In genomic region chr9:124242331-124243194, GRCh38 we compare ENCODE assay signal across 8 cellular contexts. TPM values are rescaled to one million over a fixed set of nuclear protein-coding genes. Genes with fewer than 3 reads are reported as not detected.
A peak's percentile ranks its signal among the peaks of the same experiment; 100 is the strongest.
DNase-seq lines count a peak whose midpoint lies in the region; ATAC-seq and TF ChIP-seq lines count a peak whose summit lies in the region.

No MANE protein-coding gene starts in this region.

- H3F3A ChIP-seq in MM.1S (ENCODE audit: insufficient read depth, low read length): no peaks in the 10 kb centered on the region

- H3K36me3 ChIP-seq in lung (ENCODE audit: control insufficient read depth in 2 of 2, insufficient read depth in 2 of 2, low read length in 2 of 2): no peaks in the 10 kb centered on the region
- no peaks in the 10 kb centered on the region for H3K36me3 ChIP-seq in urinary bladder (ENCODE audit: insufficient read depth)
- H3K36me3 ChIP-seq in MM.1S (replicated peaks; ENCODE audit: insufficient read depth, low read length): no peaks in the 10 kb centered on the region

- H2AFZ ChIP-seq in MM.1S (ENCODE audit: low read length): no peak overlapping the region

- peak overlapping the region; percentile 79 for H3K27ac Mint-ChIP-seq in activated CD8-positive, alpha-beta T cell treated with anti-CD3 and anti-CD28 coated beads, Interleukin-2, amount 10 ng/mL, durations not matched to agents 7 days and 5 days
- H3K27ac Mint-ChIP-seq in activated CD8-positive, alpha-beta T cell treated with anti-CD3 and anti-CD28 coated beads for 36 hours: no peak overlapping the region
- H3K27ac Mint-ChIP-seq in brain: peak overlapping the region in 3 of 5 experiments; percentile 76 to 91 (median 86)

- H3K4me2 ChIP-seq in MM.1S (ENCODE audit: low read depth, low read length): no peak overlapping the region

- no peaks in the 10 kb centered on the region for H3K79me2 ChIP-seq in MM.1S (ENCODE audit: low read length)

- H3K27me3 Mint-ChIP-seq in activated CD8-positive, alpha-beta T cell treated with anti-CD3 and anti-CD28 coated beads, Interleukin-2, amount 10 ng/mL, durations not matched to agents 7 days and 5 days (ENCODE audit: low read depth): peaks cover 6% of the 10 kb centered on the region
- H3K27me3 Mint-ChIP-seq in activated CD8-positive, alpha-beta T cell treated with anti-CD3 and anti-CD28 coated beads for 36 hours: peaks cover 9% of the 10 kb centered on the region
- no peaks in the 10 kb centered on the region for H3K27me3 Mint-ChIP-seq in brain

- peak; percentile 37 for ATAC-seq in activated CD8-positive, alpha-beta T cell treated with anti-CD3 and anti-CD28 coated beads, Interleukin-2, amount 10 ng/mL, durations not matched to agents 7 days and 5 days
- ATAC-seq in activated CD8-positive, alpha-beta T cell treated with anti-CD3 and anti-CD28 coated beads for 36 hours: no peak
- ATAC-seq in lung (ENCODE audit: insufficient read depth, low FRiP score) (no peak), GM18909 (IDR thresholded peaks at IDR 0.05; ENCODE audit: poor library complexity, unreplicated experiment) (no peak)

- CTCF ChIA-PET in activated CD8-positive, alpha-beta T cell treated with anti-CD3 and anti-CD28 coated beads, Interleukin-2, amount 10 ng/mL, durations not matched to agents 7 days and 5 days (lab: Charles Lee): interaction anchor here (0.7 kb wide), 1 partner anchor 50 kb away, joined by 3 read pairs; no protein-coding TSS in a partner anchor
- CTCF ChIA-PET in activated CD8-positive, alpha-beta T cell treated with anti-CD3 and anti-CD28 coated beads for 36 hours (lab: Charles Lee): no interaction called here

- DNase-seq in activated CD8-positive, alpha-beta T cell treated with anti-CD3 and anti-CD28 coated beads, Interleukin-2, amount 10 ng/mL, durations not matched to agents 7 days and 5 days: no peak
- no peak for DNase-seq in activated CD8-positive, alpha-beta T cell treated with anti-CD3 and anti-CD28 coated beads for 36 hours
- DNase-seq in lung (ENCODE audit: low spot score) (no peak), NCI-H1694 (lab: John Stamatoyannopoulos, UW) (no peak), MM.1S (no peak)

- H3K4me3 Mint-ChIP-seq in activated CD8-positive, alpha-beta T cell treated with anti-CD3 and anti-CD28 coated beads, Interleukin-2, amount 10 ng/mL, durations not matched to agents 7 days and 5 days: no peak overlapping the region
- no peak overlapping the region for H3K4me3 Mint-ChIP-seq in activated CD8-positive, alpha-beta T cell treated with anti-CD3 and anti-CD28 coated beads for 36 hours
- peak overlapping the region in 3 of 5 experiments; percentile 50 to 64 (median 64) for H3K4me3 Mint-ChIP-seq in brain

- H3K27me3 ChIP-seq in lung (ENCODE audit: control insufficient read depth, insufficient read depth): no peaks in the 10 kb centered on the region
- no peaks in the 10 kb centered on the region for H3K27me3 ChIP-seq in MM.1S (replicated peaks; ENCODE audit: insufficient read depth, low read length)

- H3K27ac ChIP-seq in lung (ENCODE audit: low read depth in 1 of 2, low read length in 1 of 2) (peak overlapping the region; percentile 34 to 35), urinary bladder (ENCODE audit: low read depth) (no peak overlapping the region), MM.1S (ENCODE audit: low read length) (no peak overlapping the region)

- 22 to 27% methylated on average over 24 of the region's 24 CpGs for WGBS in lung, 2 donors
- WGBS in urinary bladder: 23% methylated on average over 24 of the region's 24 CpGs

- POLR2A ChIA-PET in activated CD8-positive, alpha-beta T cell treated with anti-CD3 and anti-CD28 coated beads, Interleukin-2, amount 10 ng/mL, durations not matched to agents 7 days and 5 days (lab: Charles Lee): interaction anchor here (0.8 kb wide), 1 partner anchor 619 kb away, joined by 3 read pairs; the partner anchor contains the start of gene RPL35
- POLR2A ChIA-PET in activated CD8-positive, alpha-beta T cell treated with anti-CD3 and anti-CD28 coated beads for 36 hours (lab: Charles Lee): no interaction called here

- no peak for TF ChIP-seq CTCF in activated CD8-positive, alpha-beta T cell treated with anti-CD3 and anti-CD28 coated beads for 36 hours (IDR thresholded peaks at IDR 0.05)
- TF ChIP-seq CTCF in brain (conservative IDR thresholded peaks at IDR 0.05): no peak
- no peak for TF ChIP-seq CTCF in lung (IDR thresholded peaks at IDR 0.05; ENCODE audit: control extremely low read depth, extremely low read depth)
- no peak for TF ChIP-seq CTCF in MM.1S (IDR thresholded peaks at IDR 0.05; ENCODE audit: low read length)

- no peaks in the 10 kb centered on the region for H4K20me1 ChIP-seq in MM.1S (ENCODE audit: insufficient read depth, low read length)

- no peak overlapping the region for H3K9ac ChIP-seq in MM.1S (ENCODE audit: low read length)

- no peaks in the 10 kb centered on the region for H3K9me3 ChIP-seq in lung (ENCODE audit: control insufficient read depth in 2 of 2, insufficient read depth in 1 of 2, low read length in 1 of 2)
- no peaks in the 10 kb centered on the region for H3K9me3 ChIP-seq in MM.1S (replicated peaks; ENCODE audit: insufficient read depth, low read length)

- intact Hi-C loops in activated CD8-positive, alpha-beta T cell treated with anti-CD3 and anti-CD28 coated beads for 36 hours (cut with micrococcal nuclease): no loop called here

- H3K4me1 ChIP-seq in lung (ENCODE audit: control insufficient read depth in 2 of 2, insufficient read depth in 2 of 2, low read length in 2 of 2) (peaks cover 0 to 3% of the 10 kb centered on the region in 2 donors), urinary bladder (ENCODE audit: insufficient read depth) (no peaks in the 10 kb centered on the region), MM.1S (ENCODE audit: low read length) (no peaks in the 10 kb centered on the region)

- H3K9me2 ChIP-seq in MM.1S (replicated peaks; ENCODE audit: insufficient read depth, low read length): no peaks in the 10 kb centered on the region

- no peaks in the 10 kb centered on the region for H3K9me3 Mint-ChIP-seq in activated CD8-positive, alpha-beta T cell treated with anti-CD3 and anti-CD28 coated beads, Interleukin-2, amount 10 ng/mL, durations not matched to agents 7 days and 5 days (ENCODE audit: insufficient read depth)
- no peaks in the 10 kb centered on the region for H3K9me3 Mint-ChIP-seq in activated CD8-positive, alpha-beta T cell treated with anti-CD3 and anti-CD28 coated beads for 36 hours
- H3K9me3 Mint-ChIP-seq in brain: peaks cover 0 to 3% (median 0%) of the 10 kb centered on the region in 5 experiments

- H3K36me3 Mint-ChIP-seq in activated CD8-positive, alpha-beta T cell treated with anti-CD3 and anti-CD28 coated beads, Interleukin-2, amount 10 ng/mL, durations not matched to agents 7 days and 5 days (ENCODE audit: low read depth): no peaks in the 10 kb centered on the region
- H3K36me3 Mint-ChIP-seq in activated CD8-positive, alpha-beta T cell treated with anti-CD3 and anti-CD28 coated beads for 36 hours (ENCODE audit: low read depth): no peaks in the 10 kb centered on the region
- H3K36me3 Mint-ChIP-seq in brain: no peaks in the 10 kb centered on the region

- H3K4me1 Mint-ChIP-seq in activated CD8-positive, alpha-beta T cell treated with anti-CD3 and anti-CD28 coated beads, Interleukin-2, amount 10 ng/mL, durations not matched to agents 7 days and 5 days (ENCODE audit: low read depth): peaks cover 52% of the 10 kb centered on the region
- peaks cover 34% of the 10 kb centered on the region for H3K4me1 Mint-ChIP-seq in activated CD8-positive, alpha-beta T cell treated with anti-CD3 and anti-CD28 coated beads for 36 hours (ENCODE audit: low read depth)
- peaks cover 15% of the 10 kb centered on the region for H3K4me1 Mint-ChIP-seq in brain

- H3K4me3 ChIP-seq in lung: no peak overlapping the region
- peak overlapping the region; percentile 14 for H3K4me3 ChIP-seq in urinary bladder (ENCODE audit: low read depth, low read length)
- no peak overlapping the region for H3K4me3 ChIP-seq in MM.1S (ENCODE audit: low read length)

RNA-seq across cellular contexts. Expression of gene NEK6, which starts 15.2 kb away (rescaled TPM):
- total RNA-seq in activated CD8-positive, alpha-beta T cell treated with anti-CD3 and anti-CD28 coated beads, Interleukin-2, amount 10 ng/mL, durations not matched to agents 7 days and 5 days: 10 to 100 TPM; 19.9 to 20.9 TPM
- 10 to 100 TPM; 20.2 to 21.8 TPM for total RNA-seq in activated CD8-positive, alpha-beta T cell treated with anti-CD3 and anti-CD28 coated beads for 36 hours
- 43.2 TPM for polyA plus RNA-seq in brain (ENCODE audit: insufficient read depth, low read depth, low replicate concordance)
- total RNA-seq in lung: 10 to 100 TPM; 49.1 to 86.2 TPM
- polyA plus RNA-seq in lung: 10 to 100 TPM; 19.0 to 57.2 TPM
- total RNA-seq in urinary bladder: 28.1 TPM
- polyA plus RNA-seq in urinary bladder: 38.3 TPM

Comparison
In these comparisons a context has a peak if more than half of its experiments do, and no peak if none do; other contexts are left out.
1. H3K4me3 Mint-ChIP-seq: peak in brain (3 of 5); none in activated CD8-positive, alpha-beta T cell treated with anti-CD3 and anti-CD28 coated beads, Interleukin-2, amount 10 ng/mL, durations not matched to agents 7 days and 5 days (single experiment) and activated CD8-positive, alpha-beta T cell treated with anti-CD3 and anti-CD28 coated beads for 36 hours (single experiment).
2. H3K27ac ChIP-seq: peak in lung (2 of 2); none in urinary bladder (single experiment) and MM.1S (single experiment).